ENCODE assay signal across 21 cellular contexts in genomic region chr21:41864311-41865001, GRCh38. TPM values are rescaled to one million over a fixed set of nuclear protein-coding genes. Genes with fewer than 3 reads are reported as not detected.
DNase-seq lines count a peak whose midpoint lies in the region; ATAC-seq and TF ChIP-seq lines count a peak whose summit lies in the region.
"Had no signal": no experiment of that assay in that cellular context is flagged by ENCODE, and none has a peak within 500 bp of the region (broad histone marks: within the 10 kb centered on the region; RNA-seq: fewer than 3 reads in every experiment).

No MANE protein-coding gene starts in this region.

- peak overlapping the region; percentile 70 for H2AFZ ChIP-seq in MM.1S (ENCODE audit: low read length)
- no peak overlapping the region for H2AFZ ChIP-seq in PC-3 (ENCODE audit: low read length)

- H3K4me3 ChIP-seq in BLaER1: no peak overlapping the region
- H3K4me3 ChIP-seq in GM12875 (ENCODE audit: low read depth, low read length): peak overlapping the region; percentile 39
- peak overlapping the region; percentile 47 for H3K4me3 ChIP-seq in MM.1S (ENCODE audit: low read length)
- no peak overlapping the region for H3K4me3 ChIP-seq in body of pancreas
- no peak overlapping the region for H3K4me3 ChIP-seq in PC-3 (ENCODE audit: low read length)
- H3K4me3 ChIP-seq: heart right ventricle, sigmoid colon, suprapubic skin, vagina had no signal

- no peak overlapping the region for H3K4me3 Mint-ChIP-seq in dendritic cell treated with granulocyte-macrophage colony-stimulating factor and Interleukin-4, amounts not matched to agents 40 ng/mL and 50 ng/mL, for 4 days
- H3K4me3 Mint-ChIP-seq in activated T-helper 1 cell treated with anti-CD3 and anti-CD28 coated beads, Interleukin-12 subunit alpha, Interleukin-12 subunit beta, Interleukin-2, Interleukin-4 antibody, amounts not matched to agents 30 ng/mL and 10 ng/mL and 1 ng/mL, durations not matched to agents 14 hours and 24 hours and 36 hours: no peak overlapping the region
- H3K4me3 Mint-ChIP-seq: activated CD8-positive, alpha-beta T cell treated with anti-CD3 and anti-CD28 coated beads, Interleukin-2, amount 10 ng/mL, durations not matched to agents 7 days and 5 days; activated naive CD4-positive, alpha-beta T cell treated with anti-CD3 and anti-CD28 coated beads, Interleukin-2, amount 10 ng/mL, durations not matched to agents 7 days and 5 days; nephron progenitor cell had no signal

- H3K9me2 ChIP-seq in MM.1S (replicated peaks; ENCODE audit: insufficient read depth, low read length): no peaks in the 10 kb centered on the region
- no peaks in the 10 kb centered on the region for H3K9me2 ChIP-seq in PC-3 (replicated peaks; ENCODE audit: low read length)

- CTCF ChIA-PET in PC-3 (lab: Charles Lee): no interaction called here

- H3K4me1 ChIP-seq in BLaER1 (peaks cover 87% of the 10 kb centered on the region), MM.1S (ENCODE audit: low read length) (peaks cover 56% of the 10 kb centered on the region), body of pancreas (peaks cover 22% of the 10 kb centered on the region), PC-3 (ENCODE audit: insufficient read depth, low read length) (peaks cover 13% of the 10 kb centered on the region)
- H3K4me1 ChIP-seq: suprapubic skin had no signal

- POLR2A ChIA-PET in PC-3 (lab: Charles Lee; ENCODE audit: unreplicated experiment): no interaction called here

- H4K20me1 ChIP-seq in BLaER1 (no peaks in the 10 kb centered on the region), MM.1S (ENCODE audit: insufficient read depth, low read length) (no peaks in the 10 kb centered on the region), PC-3 (ENCODE audit: low read length) (no peaks in the 10 kb centered on the region)

- H3K27me3 ChIP-seq in BLaER1 (no peaks in the 10 kb centered on the region), MM.1S (replicated peaks; ENCODE audit: insufficient read depth, low read length) (no peaks in the 10 kb centered on the region), body of pancreas (no peaks in the 10 kb centered on the region), PC-3 (ENCODE audit: low read length) (no peaks in the 10 kb centered on the region)
- H3K27me3 ChIP-seq: heart right ventricle, sigmoid colon, suprapubic skin, vagina had no signal

- H3K27ac Mint-ChIP-seq in dendritic cell treated with granulocyte-macrophage colony-stimulating factor and Interleukin-4, amounts not matched to agents 40 ng/mL and 50 ng/mL, for 4 days: peak overlapping the region; percentile 12
- no peak overlapping the region for H3K27ac Mint-ChIP-seq in activated T-helper 1 cell treated with anti-CD3 and anti-CD28 coated beads, Interleukin-12 subunit alpha, Interleukin-12 subunit beta, Interleukin-2, Interleukin-4 antibody, amounts not matched to agents 30 ng/mL and 10 ng/mL and 1 ng/mL, durations not matched to agents 14 hours and 24 hours and 36 hours
- H3K27ac Mint-ChIP-seq: nephron progenitor cell had no signal

- 94 to 96% methylated on average over 10 of the region's 10 CpGs for WGBS in body of pancreas, 2 donors

- TF ChIP-seq CTCF in GM12875 (IDR thresholded peaks at IDR 0.05; ENCODE audit: borderline replicate concordance, insufficient read depth, low read depth, low read length): no peak
- no peak for TF ChIP-seq CTCF in MM.1S (IDR thresholded peaks at IDR 0.05; ENCODE audit: low read length)
- no peak for TF ChIP-seq CTCF in body of pancreas (IDR thresholded peaks at IDR 0.05)
- TF ChIP-seq CTCF in PC-3 (conservative IDR thresholded peaks at IDR 0.05; ENCODE audit: low read depth, low read length): no peak

- TF ChIP-seq POLR2A in body of pancreas (IDR thresholded peaks at IDR 0.05): no peak

- H3F3A ChIP-seq in MM.1S (ENCODE audit: insufficient read depth, low read length) (peaks cover 45% of the 10 kb centered on the region), PC-3 (ENCODE audit: low read length, unreplicated experiment) (no peaks in the 10 kb centered on the region)

- intact Hi-C loops in dendritic cell treated with granulocyte-macrophage colony-stimulating factor and Interleukin-4, amounts not matched to agents 40 ng/mL and 50 ng/mL, for 4 days (cut with micrococcal nuclease): no loop called here
- intact Hi-C loops in body of pancreas (cut with DNase I): no loop called here
- intact Hi-C loops in activated T-helper 1 cell treated with anti-CD3 and anti-CD28 coated beads, Interleukin-12 subunit alpha, Interleukin-12 subunit beta, Interleukin-2, Interleukin-4 antibody, amounts not matched to agents 30 ng/mL and 10 ng/mL and 1 ng/mL, durations not matched to agents 14 hours and 24 hours and 36 hours (cut with micrococcal nuclease): no loop called here
- intact Hi-C loops in PC-3 (cut with micrococcal nuclease): no loop called here

- H3K4me2 ChIP-seq in BLaER1 (peak overlapping the region; percentile 77), MM.1S (ENCODE audit: low read depth, low read length) (peak overlapping the region; percentile 93), PC-3 (ENCODE audit: low read length) (no peak overlapping the region)

- H3K27me3 Mint-ChIP-seq in dendritic cell treated with granulocyte-macrophage colony-stimulating factor and Interleukin-4, amounts not matched to agents 40 ng/mL and 50 ng/mL, for 4 days: no peaks in the 10 kb centered on the region
- no peaks in the 10 kb centered on the region for H3K27me3 Mint-ChIP-seq in activated T-helper 1 cell treated with anti-CD3 and anti-CD28 coated beads, Interleukin-12 subunit alpha, Interleukin-12 subunit beta, Interleukin-2, Interleukin-4 antibody, amounts not matched to agents 30 ng/mL and 10 ng/mL and 1 ng/mL, durations not matched to agents 14 hours and 24 hours and 36 hours (ENCODE audit: insufficient read depth)
- H3K27me3 Mint-ChIP-seq: activated naive CD4-positive, alpha-beta T cell treated with anti-CD3 and anti-CD28 coated beads, Interleukin-2, amount 10 ng/mL, durations not matched to agents 7 days and 5 days had no signal

- H3K9ac ChIP-seq in BLaER1: no peak overlapping the region
- H3K9ac ChIP-seq in MM.1S (ENCODE audit: low read length): peak overlapping the region; percentile 59
- H3K9ac ChIP-seq in PC-3 (ENCODE audit: low read length): no peak overlapping the region

- peak; percentile 43 for DNase-seq in MM.1S
- DNase-seq in body of pancreas: no peak
- no peak for DNase-seq in activated gamma-delta T cell treated with Interleukin-2 at 50 U/mL for 16 hours
- DNase-seq in activated T-helper 1 cell treated with anti-CD3 and anti-CD28 coated beads, Interleukin-12 subunit alpha, Interleukin-12 subunit beta, Interleukin-2, Interleukin-4 antibody, amounts not matched to agents 30 ng/mL and 10 ng/mL and 1 ng/mL, durations not matched to agents 14 hours and 24 hours and 36 hours (ENCODE audit: low spot score): no peak
- no peak for DNase-seq in PC-3
- DNase-seq: activated CD4-positive, CD25-positive, alpha-beta regulatory T cell treated with anti-CD3 and anti-CD28 coated beads, Interleukin-2, amount 50 U/mL, for 72 hours; activated CD8-positive, alpha-beta T cell treated with anti-CD3 and anti-CD28 coated beads, Interleukin-2, amount 10 ng/mL, durations not matched to agents 7 days and 5 days; activated naive CD4-positive, alpha-beta T cell treated with anti-CD3 and anti-CD28 coated beads, Interleukin-2, amount 10 ng/mL, durations not matched to agents 7 days and 5 days; activated T-cell treated with anti-CD3 and anti-CD28 coated beads, Interleukin-2, amount 50 U/mL, for 1 hour; aorta; heart right ventricle; NCI-H1436 treated with DMSO at 0.1 percent for 48 hours; NCI-H510A treated with DMSO at 0.1 percent for 48 hours; nephron progenitor cell; sigmoid colon had no signal

- H3K9me3 ChIP-seq in BLaER1: no peaks in the 10 kb centered on the region
- no peaks in the 10 kb centered on the region for H3K9me3 ChIP-seq in MM.1S (replicated peaks; ENCODE audit: insufficient read depth, low read length)
- H3K9me3 ChIP-seq in body of pancreas: no peaks in the 10 kb centered on the region
- no peaks in the 10 kb centered on the region for H3K9me3 ChIP-seq in PC-3 (ENCODE audit: low read length)
- H3K9me3 ChIP-seq: heart right ventricle, sigmoid colon, suprapubic skin, vagina had no signal

- H3K79me2 ChIP-seq in MM.1S (ENCODE audit: low read length): peaks cover 59% of the 10 kb centered on the region
- peaks cover 57% of the 10 kb centered on the region for H3K79me2 ChIP-seq in PC-3 (ENCODE audit: low read length)

- BruUV-seq in PC-3 (replicated peaks; lab: Mats Ljungman, UMichigan): no TSS peak

- H3K27ac ChIP-seq in BLaER1 (peak overlapping the region; percentile 70), MM.1S (ENCODE audit: low read length) (peak overlapping the region; percentile 84), body of pancreas (no peak overlapping the region), PC-3 (ENCODE audit: low read length) (no peak overlapping the region)
- H3K27ac ChIP-seq: epithelial cell of prostate, heart right ventricle, sigmoid colon, suprapubic skin, vagina had no signal

- H3K4me1 Mint-ChIP-seq in dendritic cell treated with granulocyte-macrophage colony-stimulating factor and Interleukin-4, amounts not matched to agents 40 ng/mL and 50 ng/mL, for 4 days (ENCODE audit: low read depth): peaks cover 27% of the 10 kb centered on the region
- H3K4me1 Mint-ChIP-seq in activated T-helper 1 cell treated with anti-CD3 and anti-CD28 coated beads, Interleukin-12 subunit alpha, Interleukin-12 subunit beta, Interleukin-2, Interleukin-4 antibody, amounts not matched to agents 30 ng/mL and 10 ng/mL and 1 ng/mL, durations not matched to agents 14 hours and 24 hours and 36 hours (ENCODE audit: low read depth): peaks cover 18% of the 10 kb centered on the region

- ATAC-seq in body of pancreas: no peak
- ATAC-seq in PC-3: no peak
- ATAC-seq: activated CD8-positive, alpha-beta T cell treated with anti-CD3 and anti-CD28 coated beads, Interleukin-2, amount 10 ng/mL, durations not matched to agents 7 days and 5 days; heart right ventricle had no signal

- no peaks in the 10 kb centered on the region for H3K9me3 Mint-ChIP-seq in dendritic cell treated with granulocyte-macrophage colony-stimulating factor and Interleukin-4, amounts not matched to agents 40 ng/mL and 50 ng/mL, for 4 days
- no peaks in the 10 kb centered on the region for H3K9me3 Mint-ChIP-seq in activated T-helper 1 cell treated with anti-CD3 and anti-CD28 coated beads, Interleukin-12 subunit alpha, Interleukin-12 subunit beta, Interleukin-2, Interleukin-4 antibody, amounts not matched to agents 30 ng/mL and 10 ng/mL and 1 ng/mL, durations not matched to agents 14 hours and 24 hours and 36 hours
- H3K9me3 Mint-ChIP-seq: activated naive CD4-positive, alpha-beta T cell treated with anti-CD3 and anti-CD28 coated beads, Interleukin-2, amount 10 ng/mL, durations not matched to agents 7 days and 5 days; nephron progenitor cell had no signal

- H3K36me3 ChIP-seq in BLaER1 (peaks cover 4% of the 10 kb centered on the region; the same call in 1 of the 2 replicates), MM.1S (replicated peaks; ENCODE audit: insufficient read depth, low read length) (no peaks in the 10 kb centered on the region), body of pancreas (replicated peaks in 1 of 2; ENCODE audit: insufficient read depth in 1 of 2, low read depth in 2 of 2) (no peaks in the 10 kb centered on the region), PC-3 (ENCODE audit: low read depth, low read length) (no peaks in the 10 kb centered on the region)
- H3K36me3 ChIP-seq: vagina had no signal

- H3K36me3 Mint-ChIP-seq in dendritic cell treated with granulocyte-macrophage colony-stimulating factor and Interleukin-4, amounts not matched to agents 40 ng/mL and 50 ng/mL, for 4 days (ENCODE audit: low read depth): peaks cover 5% of the 10 kb centered on the region
- no peaks in the 10 kb centered on the region for H3K36me3 Mint-ChIP-seq in activated T-helper 1 cell treated with anti-CD3 and anti-CD28 coated beads, Interleukin-12 subunit alpha, Interleukin-12 subunit beta, Interleukin-2, Interleukin-4 antibody, amounts not matched to agents 30 ng/mL and 10 ng/mL and 1 ng/mL, durations not matched to agents 14 hours and 24 hours and 36 hours (ENCODE audit: low read depth)
- H3K36me3 Mint-ChIP-seq: activated naive CD4-positive, alpha-beta T cell treated with anti-CD3 and anti-CD28 coated beads, Interleukin-2, amount 10 ng/mL, durations not matched to agents 7 days and 5 days had no signal

RNA-seq across cellular contexts. Expression of gene PRDM15, which starts 14.7 kb away (rescaled TPM):
- 1 to 10 TPM; 3.1 to 6.9 TPM for total RNA-seq in body of pancreas
- total RNA-seq in activated T-helper 1 cell treated with anti-CD3 and anti-CD28 coated beads, Interleukin-12 subunit alpha, Interleukin-12 subunit beta, Interleukin-2, Interleukin-4 antibody, amounts not matched to agents 30 ng/mL and 10 ng/mL and 1 ng/mL, durations not matched to agents 14 hours and 24 hours and 36 hours: 18.1 and 18.4 TPM in 2 replicates
- 13.4 and 16.8 TPM in 2 replicates for total RNA-seq in PC-3 (2014; rRNA removed)

Comparison
In these comparisons a context has a peak if more than half of its experiments do, and no peak if none do; other contexts are left out.
1. H3K27ac ChIP-seq: peak in BLaER1 (single experiment) and MM.1S (single experiment); none in body of pancreas (0 of 4) and PC-3 (single experiment).
2. H3K4me3 ChIP-seq: peak in GM12875 (single experiment) and MM.1S (single experiment); none in BLaER1 (single experiment), body of pancreas (0 of 2) and PC-3 (single experiment).